Comparison of ENCODE assay signal across 17 cellular contexts in the genomic region with DNA sequence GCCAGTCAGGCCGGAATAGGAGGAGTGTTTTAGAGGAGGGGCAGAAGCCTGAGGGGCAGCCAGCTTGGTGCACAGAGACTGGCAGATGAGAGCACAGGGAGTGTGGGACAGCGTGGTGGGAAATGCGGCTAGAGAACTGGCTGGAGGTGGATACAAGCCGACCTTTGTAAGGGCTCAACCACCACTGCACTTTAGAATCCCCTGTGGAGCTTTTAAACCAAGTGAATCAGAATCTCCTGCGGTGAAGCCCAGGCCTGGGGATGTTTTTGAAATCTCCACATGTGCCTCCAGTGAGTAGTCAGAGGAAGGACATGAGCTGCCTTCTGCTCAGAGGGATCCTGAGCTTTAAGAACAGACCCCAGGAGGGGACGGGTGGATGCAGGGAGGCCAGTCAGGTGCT. TPM values are rescaled to one million over a fixed set of nuclear protein-coding genes. Genes with fewer than 3 reads are reported as not detected.
DNase-seq lines count a peak whose midpoint lies in the region; ATAC-seq and TF ChIP-seq lines count a peak whose summit lies in the region.
"Had no signal": no experiment of that assay in that cellular context is flagged by ENCODE, and none has a peak within 500 bp of the region (broad histone marks: within the 10 kb centered on the region; RNA-seq: fewer than 3 reads in every experiment).

No MANE protein-coding gene starts in this region.

- ATAC-seq in natural killer cell: no peak
- no peak for ATAC-seq in natural killer cell treated with Interleukin-12 subunit alpha and Interleukin-12 subunit beta and Interleukin-15 and Interleukin-18, amount 100 ng/mL, for 72 hours
- ATAC-seq: activated CD8-positive, alpha-beta memory T cell treated with anti-CD3 and anti-CD28 coated beads, Interleukin-2, amount 10 ng/mL, durations not matched to agents 7 days and 5 days; naive thymus-derived CD8-positive, alpha-beta T cell had no signal

- H3K4me3 Mint-ChIP-seq in natural killer cell: no peak overlapping the region
- no peak overlapping the region for H3K4me3 Mint-ChIP-seq in natural killer cell treated with Interleukin-12 subunit alpha and Interleukin-12 subunit beta and Interleukin-15 and Interleukin-18, amount 100 ng/mL, for 72 hours
- H3K4me3 Mint-ChIP-seq: activated CD8-positive, alpha-beta memory T cell treated with anti-CD3 and anti-CD28 coated beads, Interleukin-2, amount 10 ng/mL, durations not matched to agents 7 days and 5 days; CD4-positive, alpha-beta memory T cell; naive thymus-derived CD8-positive, alpha-beta T cell had no signal

- no peaks in the 10 kb centered on the region for H3K4me1 Mint-ChIP-seq in natural killer cell
- peaks cover 4 to 5% of the 10 kb centered on the region in 2 donors for H3K4me1 Mint-ChIP-seq in natural killer cell treated with Interleukin-12 subunit alpha and Interleukin-12 subunit beta and Interleukin-15 and Interleukin-18, amount 100 ng/mL, for 72 hours (ENCODE audit: low read depth in 2 of 2)

- intact Hi-C loops in natural killer cell (cut with micrococcal nuclease): no loop called here

- no peaks in the 10 kb centered on the region for H3K27me3 Mint-ChIP-seq in natural killer cell (ENCODE audit: low read depth in 2 of 2)
- no peaks in the 10 kb centered on the region for H3K27me3 Mint-ChIP-seq in natural killer cell treated with Interleukin-12 subunit alpha and Interleukin-12 subunit beta and Interleukin-15 and Interleukin-18, amount 100 ng/mL, for 72 hours
- H3K27me3 Mint-ChIP-seq: activated CD8-positive, alpha-beta memory T cell treated with anti-CD3 and anti-CD28 coated beads, Interleukin-2, amount 10 ng/mL, durations not matched to agents 7 days and 5 days; CD4-positive, alpha-beta memory T cell; naive thymus-derived CD8-positive, alpha-beta T cell had no signal

- no peak overlapping the region for H3K27ac Mint-ChIP-seq in natural killer cell
- no peak overlapping the region for H3K27ac Mint-ChIP-seq in natural killer cell treated with Interleukin-12 subunit alpha and Interleukin-12 subunit beta and Interleukin-15 and Interleukin-18, amount 100 ng/mL, for 72 hours
- H3K27ac Mint-ChIP-seq: activated CD8-positive, alpha-beta memory T cell treated with anti-CD3 and anti-CD28 coated beads, Interleukin-2, amount 10 ng/mL, durations not matched to agents 7 days and 5 days had no signal

- H3K36me3 Mint-ChIP-seq in natural killer cell: no peaks in the 10 kb centered on the region
- no peaks in the 10 kb centered on the region for H3K36me3 Mint-ChIP-seq in natural killer cell treated with Interleukin-12 subunit alpha and Interleukin-12 subunit beta and Interleukin-15 and Interleukin-18, amount 100 ng/mL, for 72 hours
- H3K36me3 Mint-ChIP-seq: activated CD8-positive, alpha-beta memory T cell treated with anti-CD3 and anti-CD28 coated beads, Interleukin-2, amount 10 ng/mL, durations not matched to agents 7 days and 5 days; CD4-positive, alpha-beta memory T cell had no signal

- DNase-seq in NCI-H146 (lab: John Stamatoyannopoulos, UW) (peak; percentile 27), NCI-H146 treated with DMSO at 0.1 percent for 48 hours (lab: John Stamatoyannopoulos, UW; ENCODE audit: unreplicated experiment) (no peak), amniotic epithelial cell (ENCODE audit: low read depth) (peak; percentile 48), iris pigment epithelial cell (ENCODE audit: low read depth) (peak; percentile 31), kidney glomerular epithelial cell (lab: John Stamatoyannopoulos, UW) (no peak), natural killer cell (no peak), NCI-H1694 (lab: John Stamatoyannopoulos, UW) (no peak)
- DNase-seq in natural killer cell treated with Interleukin-12 subunit alpha and Interleukin-12 subunit beta and Interleukin-15 and Interleukin-18, amount 100 ng/mL, for 72 hours (ENCODE audit: low spot score): no peak
- DNase-seq: activated CD4-positive, CD25-positive, alpha-beta regulatory T cell; activated CD8-positive, alpha-beta memory T cell treated with anti-CD3 and anti-CD28 coated beads, Interleukin-2, amount 10 ng/mL, durations not matched to agents 7 days and 5 days; activated naive CD4-positive, alpha-beta T cell treated with Interleukin-2 at 50 U/mL for 16 hours; CD4-positive, alpha-beta memory T cell; effector CD8-positive, alpha-beta T cell; naive thymus-derived CD8-positive, alpha-beta T cell; NCI-H2171; stimulated activated CD4-positive, alpha-beta T cell treated with anti-CD3 and anti-CD28 coated beads, Interleukin-1b, Interleukin-23, amount 100 ng/mL, for 48 hours; testis had no signal

- no peak for TF ChIP-seq CTCF in natural killer cell (IDR thresholded peaks at IDR 0.05)

- no peaks in the 10 kb centered on the region for H3K9me3 Mint-ChIP-seq in natural killer cell
- H3K9me3 Mint-ChIP-seq in natural killer cell treated with Interleukin-12 subunit alpha and Interleukin-12 subunit beta and Interleukin-15 and Interleukin-18, amount 100 ng/mL, for 72 hours: no peaks in the 10 kb centered on the region
- H3K9me3 Mint-ChIP-seq: CD4-positive, alpha-beta memory T cell; naive thymus-derived CD8-positive, alpha-beta T cell had no signal

RNA-seq across cellular contexts. Expression of gene PCED1B, which starts 10.9 kb away (rescaled TPM):
- 10 to 100 TPM; 30.2 to 35.9 (median 33.3) TPM for total RNA-seq in natural killer cell
- total RNA-seq in natural killer cell treated with Interleukin-12 subunit alpha and Interleukin-12 subunit beta and Interleukin-15 and Interleukin-18, amount 100 ng/mL, for 72 hours: 10 to 100 TPM; 39.5 to 41.2 TPM

RNA-seq across cellular contexts. Expression of gene AMIGO2, which starts 11.2 kb away (rescaled TPM):
- 1 to 10 TPM; 8.0 to 9.9 (median 8.1) TPM for total RNA-seq in natural killer cell
- total RNA-seq in natural killer cell treated with Interleukin-12 subunit alpha and Interleukin-12 subunit beta and Interleukin-15 and Interleukin-18, amount 100 ng/mL, for 72 hours: 1 to 10 TPM; 5.0 to 5.6 TPM

Comparison
In these comparisons a context has a peak if more than half of its experiments do, and no peak if none do; other contexts are left out.
1. DNase-seq: peak in NCI-H146 (single experiment), amniotic epithelial cell (single experiment) and iris pigment epithelial cell (single experiment); none in NCI-H146 treated with DMSO at 0.1 percent for 48 hours (single experiment), kidney glomerular epithelial cell (single experiment), natural killer cell (single experiment), natural killer cell treated with Interleukin-12 subunit alpha and Interleukin-12 subunit beta and Interleukin-15 and Interleukin-18, amount 100 ng/mL, for 72 hours (single experiment) and NCI-H1694 (single experiment).